In the genomic region with DNA sequence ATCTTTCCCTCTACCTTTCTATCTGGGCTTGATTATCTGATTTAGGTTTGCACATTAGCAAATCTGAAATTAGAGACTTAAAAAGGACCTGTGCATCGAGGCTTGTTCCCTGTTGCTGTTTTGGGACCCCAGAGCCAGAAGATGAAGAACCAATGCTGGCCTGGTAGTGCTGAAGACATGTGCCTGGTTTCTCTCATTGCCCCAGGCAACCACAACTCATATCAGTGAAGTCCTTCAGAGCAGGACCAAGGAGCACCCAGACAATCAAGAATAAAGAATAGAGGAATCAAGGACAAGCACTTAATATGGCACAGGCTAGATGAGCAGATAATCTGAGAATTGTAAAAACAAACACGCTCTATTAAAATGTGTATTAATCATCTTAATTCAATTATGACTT, we compare ENCODE assay signal across 1 cellular context.
TF ChIP-seq lines count a peak whose summit lies in the region.

No MANE protein-coding gene starts in this region.

TF ChIP-seq in WTC11, 78 proteins besides CTCF, POLR2A, EP300 and RAD21 (continued from another document):
- TF ChIP-seq, protein P1, sequence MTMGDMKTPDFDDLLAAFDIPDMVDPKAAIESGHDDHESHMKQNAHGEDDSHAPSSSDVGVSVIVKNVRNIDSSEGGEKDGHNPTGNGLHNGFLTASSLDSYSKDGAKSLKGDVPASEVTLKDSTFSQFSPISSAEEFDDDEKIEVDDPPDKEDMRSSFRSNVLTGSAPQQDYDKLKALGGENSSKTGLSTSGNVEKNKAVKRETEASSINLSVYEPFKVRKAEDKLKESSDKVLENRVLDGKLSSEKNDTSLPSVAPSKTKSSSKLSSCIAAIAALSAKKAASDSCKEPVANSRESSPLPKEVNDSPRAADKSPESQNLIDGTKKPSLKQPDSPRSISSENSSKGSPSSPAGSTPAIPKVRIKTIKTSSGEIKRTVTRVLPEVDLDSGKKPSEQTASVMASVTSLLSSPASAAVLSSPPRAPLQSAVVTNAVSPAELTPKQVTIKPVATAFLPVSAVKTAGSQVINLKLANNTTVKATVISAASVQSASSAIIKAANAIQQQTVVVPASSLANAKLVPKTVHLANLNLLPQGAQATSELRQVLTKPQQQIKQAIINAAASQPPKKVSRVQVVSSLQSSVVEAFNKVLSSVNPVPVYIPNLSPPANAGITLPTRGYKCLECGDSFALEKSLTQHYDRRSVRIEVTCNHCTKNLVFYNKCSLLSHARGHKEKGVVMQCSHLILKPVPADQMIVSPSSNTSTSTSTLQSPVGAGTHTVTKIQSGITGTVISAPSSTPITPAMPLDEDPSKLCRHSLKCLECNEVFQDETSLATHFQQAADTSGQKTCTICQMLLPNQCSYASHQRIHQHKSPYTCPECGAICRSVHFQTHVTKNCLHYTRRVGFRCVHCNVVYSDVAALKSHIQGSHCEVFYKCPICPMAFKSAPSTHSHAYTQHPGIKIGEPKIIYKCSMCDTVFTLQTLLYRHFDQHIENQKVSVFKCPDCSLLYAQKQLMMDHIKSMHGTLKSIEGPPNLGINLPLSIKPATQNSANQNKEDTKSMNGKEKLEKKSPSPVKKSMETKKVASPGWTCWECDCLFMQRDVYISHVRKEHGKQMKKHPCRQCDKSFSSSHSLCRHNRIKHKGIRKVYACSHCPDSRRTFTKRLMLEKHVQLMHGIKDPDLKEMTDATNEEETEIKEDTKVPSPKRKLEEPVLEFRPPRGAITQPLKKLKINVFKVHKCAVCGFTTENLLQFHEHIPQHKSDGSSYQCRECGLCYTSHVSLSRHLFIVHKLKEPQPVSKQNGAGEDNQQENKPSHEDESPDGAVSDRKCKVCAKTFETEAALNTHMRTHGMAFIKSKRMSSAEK (CRISPR knock-in tag; IDR thresholded peaks at IDR 0.05; ENCODE audit: borderline replicate concordance), result no peak
- TF ChIP-seq, protein P2, sequence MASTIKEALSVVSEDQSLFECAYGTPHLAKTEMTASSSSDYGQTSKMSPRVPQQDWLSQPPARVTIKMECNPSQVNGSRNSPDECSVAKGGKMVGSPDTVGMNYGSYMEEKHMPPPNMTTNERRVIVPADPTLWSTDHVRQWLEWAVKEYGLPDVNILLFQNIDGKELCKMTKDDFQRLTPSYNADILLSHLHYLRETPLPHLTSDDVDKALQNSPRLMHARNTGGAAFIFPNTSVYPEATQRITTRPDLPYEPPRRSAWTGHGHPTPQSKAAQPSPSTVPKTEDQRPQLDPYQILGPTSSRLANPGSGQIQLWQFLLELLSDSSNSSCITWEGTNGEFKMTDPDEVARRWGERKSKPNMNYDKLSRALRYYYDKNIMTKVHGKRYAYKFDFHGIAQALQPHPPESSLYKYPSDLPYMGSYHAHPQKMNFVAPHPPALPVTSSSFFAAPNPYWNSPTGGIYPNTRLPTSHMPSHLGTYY (CRISPR knock-in tag; IDR thresholded peaks at IDR 0.05), result no peak
- TF ChIP-seq, protein P3, sequence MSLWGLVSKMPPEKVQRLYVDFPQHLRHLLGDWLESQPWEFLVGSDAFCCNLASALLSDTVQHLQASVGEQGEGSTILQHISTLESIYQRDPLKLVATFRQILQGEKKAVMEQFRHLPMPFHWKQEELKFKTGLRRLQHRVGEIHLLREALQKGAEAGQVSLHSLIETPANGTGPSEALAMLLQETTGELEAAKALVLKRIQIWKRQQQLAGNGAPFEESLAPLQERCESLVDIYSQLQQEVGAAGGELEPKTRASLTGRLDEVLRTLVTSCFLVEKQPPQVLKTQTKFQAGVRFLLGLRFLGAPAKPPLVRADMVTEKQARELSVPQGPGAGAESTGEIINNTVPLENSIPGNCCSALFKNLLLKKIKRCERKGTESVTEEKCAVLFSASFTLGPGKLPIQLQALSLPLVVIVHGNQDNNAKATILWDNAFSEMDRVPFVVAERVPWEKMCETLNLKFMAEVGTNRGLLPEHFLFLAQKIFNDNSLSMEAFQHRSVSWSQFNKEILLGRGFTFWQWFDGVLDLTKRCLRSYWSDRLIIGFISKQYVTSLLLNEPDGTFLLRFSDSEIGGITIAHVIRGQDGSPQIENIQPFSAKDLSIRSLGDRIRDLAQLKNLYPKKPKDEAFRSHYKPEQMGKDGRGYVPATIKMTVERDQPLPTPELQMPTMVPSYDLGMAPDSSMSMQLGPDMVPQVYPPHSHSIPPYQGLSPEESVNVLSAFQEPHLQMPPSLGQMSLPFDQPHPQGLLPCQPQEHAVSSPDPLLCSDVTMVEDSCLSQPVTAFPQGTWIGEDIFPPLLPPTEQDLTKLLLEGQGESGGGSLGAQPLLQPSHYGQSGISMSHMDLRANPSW (CRISPR knock-in tag; conservative IDR thresholded peaks at IDR 0.05; ENCODE audit: low read depth), result no peak
- TF ChIP-seq, protein P4, sequence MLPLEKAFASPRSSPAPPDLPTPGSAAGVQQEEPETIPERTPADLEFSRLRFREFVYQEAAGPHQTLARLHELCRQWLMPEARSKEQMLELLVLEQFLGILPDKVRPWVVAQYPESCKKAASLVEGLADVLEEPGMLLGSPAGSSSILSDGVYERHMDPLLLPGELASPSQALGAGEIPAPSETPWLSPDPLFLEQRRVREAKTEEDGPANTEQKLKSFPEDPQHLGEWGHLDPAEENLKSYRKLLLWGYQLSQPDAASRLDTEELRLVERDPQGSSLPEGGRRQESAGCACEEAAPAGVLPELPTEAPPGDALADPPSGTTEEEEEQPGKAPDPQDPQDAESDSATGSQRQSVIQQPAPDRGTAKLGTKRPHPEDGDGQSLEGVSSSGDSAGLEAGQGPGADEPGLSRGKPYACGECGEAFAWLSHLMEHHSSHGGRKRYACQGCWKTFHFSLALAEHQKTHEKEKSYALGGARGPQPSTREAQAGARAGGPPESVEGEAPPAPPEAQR (CRISPR knock-in tag; IDR thresholded peaks at IDR 0.05), result no peak
- TF ChIP-seq PRRX2 (CRISPR knock-in tag; IDR thresholded peaks at IDR 0.05), result no peak
- TF ChIP-seq, protein P5, sequence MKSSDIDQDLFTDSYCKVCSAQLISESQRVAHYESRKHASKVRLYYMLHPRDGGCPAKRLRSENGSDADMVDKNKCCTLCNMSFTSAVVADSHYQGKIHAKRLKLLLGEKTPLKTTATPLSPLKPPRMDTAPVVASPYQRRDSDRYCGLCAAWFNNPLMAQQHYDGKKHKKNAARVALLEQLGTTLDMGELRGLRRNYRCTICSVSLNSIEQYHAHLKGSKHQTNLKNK (CRISPR knock-in tag; IDR thresholded peaks at IDR 0.05), result no peak
- no peak for TF ChIP-seq NFE2L1 (CRISPR knock-in tag; IDR thresholded peaks at IDR 0.05)
- TF ChIP-seq ESRRA (CRISPR knock-in tag; IDR thresholded peaks at IDR 0.05; ENCODE audit: borderline replicate concordance), result no peak
- TF ChIP-seq FOXP1 (CRISPR knock-in tag; IDR thresholded peaks at IDR 0.05; ENCODE audit: borderline replicate concordance), result no peak
- TF ChIP-seq, protein P6, sequence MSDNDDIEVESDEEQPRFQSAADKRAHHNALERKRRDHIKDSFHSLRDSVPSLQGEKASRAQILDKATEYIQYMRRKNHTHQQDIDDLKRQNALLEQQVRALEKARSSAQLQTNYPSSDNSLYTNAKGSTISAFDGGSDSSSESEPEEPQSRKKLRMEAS (CRISPR knock-in tag; IDR thresholded peaks at IDR 0.05), result no peak
TF ChIP-seq in WTC11: peak in this region for 0.
